ENCODE assay signal across 26 cellular contexts in the genomic region with DNA sequence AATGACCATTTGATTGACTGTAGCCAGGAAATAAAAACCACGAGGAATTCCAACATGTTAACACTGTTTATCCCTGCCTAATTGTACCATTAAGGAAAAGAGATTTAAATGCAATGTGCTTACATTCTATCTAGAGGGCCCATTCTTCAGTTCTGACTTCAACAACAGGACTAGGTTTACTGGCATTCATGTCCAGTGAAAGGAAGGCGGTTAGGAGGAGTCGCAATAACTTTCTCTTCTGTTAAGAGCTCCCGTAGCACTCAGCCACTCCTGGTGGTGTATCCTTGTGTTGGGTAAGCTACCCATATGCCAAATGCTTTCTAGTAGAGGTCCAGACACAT.
A peak's percentile ranks its signal among the peaks of the same experiment; 100 is the strongest.
DNase-seq lines count a peak whose midpoint lies in the region; ATAC-seq, FAIRE-seq and TF ChIP-seq lines count a peak whose summit lies in the region.
"Had no signal": no experiment of that assay in that cellular context is flagged by ENCODE, and none has a peak within 500 bp of the region (broad histone marks: within the 10 kb centered on the region; RNA-seq: fewer than 3 reads in every experiment).

No MANE protein-coding gene starts in this region.

- H3K27me3 ChIP-seq in GM12878 (replicated peaks in 1 of 2; ENCODE audit: control insufficient read depth in 2 of 2, insufficient read depth in 2 of 2, low read length in 1 of 2), result no peaks in the 10 kb centered on the region
- no peaks in the 10 kb centered on the region for H3K27me3 ChIP-seq in hepatocyte
- H3K27me3 ChIP-seq in tibial nerve, result no peaks in the 10 kb centered on the region
- no peaks in the 10 kb centered on the region for H3K27me3 ChIP-seq in tibial artery
- H3K27me3 ChIP-seq in Karpas-422 (ENCODE audit: low read length), result no peaks in the 10 kb centered on the region

- H3K9me3 ChIP-seq in GM12878 (replicated peaks; ENCODE audit: control insufficient read depth, insufficient read depth, low read length) (0 out of 3 replicates have a peak, but pooled peaks cover 1% of the 10 kb centered on the region), hepatocyte (ENCODE audit: low read depth) (no peaks in the 10 kb centered on the region), tibial nerve (peaks cover 0 to 9% (median 0%) of the 10 kb centered on the region in 4 donors), tibial artery (peaks cover 3 to 8% (median 7%) of the 10 kb centered on the region in 3 donors), Karpas-422 (ENCODE audit: low read length) (peaks cover 3% of the 10 kb centered on the region; the same call in 1 of the 2 replicates)
- H3K9me3 ChIP-seq: thoracic aorta had no signal

- TF ChIP-seq POLR2A in GM12878 (IDR thresholded peaks at IDR 0.05; ENCODE audit: low read depth, low read length), result no peak
- TF ChIP-seq POLR2A in tibial nerve (IDR thresholded peaks at IDR 0.05), result no peak

- no peaks in the 10 kb centered on the region for H3K4me1 ChIP-seq in GM12878 (ENCODE audit: control insufficient read depth, insufficient read depth, low read length)
- peaks cover 11% of the 10 kb centered on the region for H3K4me1 ChIP-seq in hepatocyte (ENCODE audit: insufficient read depth)
- peaks cover 0 to 30% (median 0%) of the 10 kb centered on the region in 4 donors for H3K4me1 ChIP-seq in tibial nerve
- H3K4me1 ChIP-seq in tibial artery, result peaks cover 0 to 15% (median 8%) of the 10 kb centered on the region in 4 donors
- H3K4me1 ChIP-seq in Karpas-422 (ENCODE audit: low read length), result no peaks in the 10 kb centered on the region

- no peak for TF ChIP-seq EP300 in GM12878 (IDR thresholded peaks at IDR 0.05; ENCODE audit: borderline replicate concordance in 1 of 2, control insufficient read depth in 1 of 2, low read depth in 2 of 2, low read length in 2 of 2)
- TF ChIP-seq EP300 in tibial nerve (IDR thresholded peaks at IDR 0.05), result no peak

- H3K36me3 ChIP-seq in GM12878 (ENCODE audit: control insufficient read depth in 2 of 2, insufficient read depth in 2 of 2, low read length in 1 of 2) (no peaks in the 10 kb centered on the region), hepatocyte (replicated peaks; ENCODE audit: insufficient read depth, low read depth) (no peaks in the 10 kb centered on the region), tibial nerve (no peaks in the 10 kb centered on the region), tibial artery (no peaks in the 10 kb centered on the region), Karpas-422 (ENCODE audit: insufficient read depth, low read length) (no peaks in the 10 kb centered on the region)
- H3K36me3 ChIP-seq: thoracic aorta had no signal

- SMC1A ChIA-PET in GM12878 (lab: Charles Lee; ENCODE audit: uncharacterized antibody, unreplicated experiment), result interaction anchor here (0.8 to 2.3 kb wide), 20 partner anchors 10 to 134 kb away, joined by 3 to 8 read pairs (median 4); no protein-coding TSS in a partner anchor

- H3K9me2 ChIP-seq in hepatocyte (replicated peaks; ENCODE audit: insufficient read depth), result no peaks in the 10 kb centered on the region
- H3K9me2 ChIP-seq in Karpas-422 (replicated peaks; ENCODE audit: insufficient read depth, low read length), result no peaks in the 10 kb centered on the region

- TF ChIP-seq RAD21 in GM12878 (IDR thresholded peaks at IDR 0.05; ENCODE audit: insufficient read depth, low read depth, low read length), result no peak

- H3K27ac ChIP-seq in GM12878 (ENCODE audit: control insufficient read depth, insufficient read depth) (no peak overlapping the region), hepatocyte (peak overlapping the region; percentile 44), tibial nerve (peak overlapping the region in 3 of 4 donors; percentile 8 to 75 (median 49)), tibial artery (no peak overlapping the region), Karpas-422 (ENCODE audit: low read length) (no peak overlapping the region)
- H3K27ac ChIP-seq: 22Rv1, thoracic aorta had no signal

- no peaks in the 10 kb centered on the region for H3K79me2 ChIP-seq in GM12878 (ENCODE audit: control insufficient read depth, insufficient read depth, low read length)
- H3K79me2 ChIP-seq in hepatocyte, result peaks cover 44% of the 10 kb centered on the region
- H3K79me2 ChIP-seq in Karpas-422 (ENCODE audit: low read length), result no peaks in the 10 kb centered on the region

- WGBS in GM12878 (ENCODE audit: insufficient coverage, insufficient replicate concordance, low lambda C conversion rate, missing lambda C conversion rate), result 8% methylated on average over 4 of the region's 4 CpGs
- 40% methylated on average over 4 of the region's 4 CpGs for WGBS in hepatocyte (ENCODE audit: low lambda C conversion rate, missing lambda C conversion rate)
- 45 to 56% methylated on average over 4 of the region's 4 CpGs for WGBS in tibial nerve, 2 donors

- in situ Hi-C loops in GM12878 (cut with MboI), result no loop called here

- no peak overlapping the region for H3K4me3 ChIP-seq in GM12878
- no peak overlapping the region for H3K4me3 ChIP-seq in hepatocyte
- no peak overlapping the region for H3K4me3 ChIP-seq in tibial nerve
- H3K4me3 ChIP-seq in tibial artery, result no peak overlapping the region
- H3K4me3 ChIP-seq in Karpas-422 (ENCODE audit: low read length), result no peak overlapping the region
- H3K4me3 ChIP-seq: thoracic aorta had no signal

- ATAC-seq in Right ventricle myocardium superior (ENCODE audit: poor library complexity) (peak; percentile 23), GM12878 (peak; percentile 34)
- ATAC-seq: activated CD8-positive, alpha-beta T cell treated with anti-CD3 and anti-CD28 coated beads for 36 hours; HCT116; naive thymus-derived CD8-positive, alpha-beta T cell had no signal

- H2AFZ ChIP-seq in GM12878 (ENCODE audit: control insufficient read depth, low read depth, low read length), result no peak overlapping the region
- no peak overlapping the region for H2AFZ ChIP-seq in hepatocyte
- H2AFZ ChIP-seq in Karpas-422 (ENCODE audit: low read length), result no peak overlapping the region

- no peak overlapping the region for H3K9ac ChIP-seq in GM12878 (ENCODE audit: control insufficient read depth, insufficient read depth, low read length)
- H3K9ac ChIP-seq in Karpas-422 (ENCODE audit: low read length), result no peak overlapping the region

- TF ChIP-seq CTCF in GM12878 (IDR thresholded peaks at IDR 0.05 in 2 of 3, conservative IDR thresholded peaks at IDR 0.05 in 1 of 3; ENCODE audit: control insufficient read depth in 2 of 3, extremely low read depth in 1 of 3, insufficient read depth in 1 of 3, low read depth in 3 of 3, low read length in 3 of 3) (no peak), hepatocyte (IDR thresholded peaks at IDR 0.05; ENCODE audit: poor library complexity) (no peak), tibial nerve (IDR thresholded peaks at IDR 0.05) (no peak), tibial artery (IDR thresholded peaks at IDR 0.05) (no peak)

- intact Hi-C loops in Right ventricle myocardium superior (cut with DNase I) (no loop called here), cardiac septum (cut with DNase I) (no loop called here), GM12878 (cut with micrococcal nuclease; ENCODE audit: unreplicated experiment) (no loop called here), tibial artery (cut with DNase I; ENCODE audit: low total_unique reads) (no loop called here)

- no peak for DNase-seq in Right ventricle myocardium superior
- no peak for DNase-seq in cardiac septum (ENCODE audit: low spot score)
- DNase-seq in GM12878 (ENCODE audit: low read depth, low spot score), result no peak
- DNase-seq in hepatocyte (ENCODE audit: low spot score), result no peak
- no peak for DNase-seq in tibial nerve (ENCODE audit: low spot score in 2 of 2)
- DNase-seq in tibial artery, result no peak
- no peak for DNase-seq in Karpas-422
- no peak for DNase-seq in activated naive CD4-positive, alpha-beta T cell treated with Interleukin-2 at 50 U/mL for 16 hours
- DNase-seq: activated B cell treated with CpG ODN at 0.5 μM for 24 hours; activated CD8-positive, alpha-beta T cell treated with anti-CD3 and anti-CD28 coated beads for 36 hours; activated naive CD4-positive, alpha-beta T cell; activated T-cell treated with anti-CD3 and anti-CD28 coated beads, Interleukin-2, amount 50 U/mL, for 24 hours; cerebellar nuclear complex; DMS53; effector memory CD4-positive, alpha-beta T cell; KG1; naive thymus-derived CD8-positive, alpha-beta T cell; NCI-H146; NCI-H2171; NCI-H69; stimulated activated naive CD4-positive, alpha-beta T cell; T-helper 9 cell had no signal

- no peak for FAIRE-seq in GM12878 (lab: Jason Lieb, UNC)
- FAIRE-seq: GM12891 had no signal

- H3K4me2 ChIP-seq in GM12878 (ENCODE audit: control insufficient read depth, insufficient read depth) (no peak overlapping the region), hepatocyte (peak overlapping the region; percentile 45), Karpas-422 (ENCODE audit: low read depth, low read length, poor library complexity, severe bottlenecking) (no peak overlapping the region)

- POLR2A ChIA-PET in GM12878 (lab: Charles Lee), result interaction anchor here (0.6 to 1.3 kb wide), 4 partner anchors 9 to 95 kb away, joined by 3 to 4 read pairs (median 4); no protein-coding TSS in a partner anchor

- BruUV-seq in GM12878 (replicated peaks; lab: Mats Ljungman, UMichigan), result no TSS peak

- RAD21 ChIA-PET in GM12878 (lab: Charles Lee; ENCODE audit: unreplicated experiment), result interaction anchor here (1.0 to 2.9 kb wide), 7 partner anchors 10 to 97 kb away, joined by 3 to 10 read pairs (median 4); no protein-coding TSS in a partner anchor

- CTCF ChIA-PET in GM12878 (lab: Yijun Ruan, JAX), result interaction anchor here (0.6 to 2.3 kb wide), 7 partner anchors 10 to 89 kb away, joined by 3 to 12 read pairs (median 5); no protein-coding TSS in a partner anchor

- H4K20me1 ChIP-seq in GM12878 (ENCODE audit: control insufficient read depth, insufficient read depth), result no peaks in the 10 kb centered on the region
- H4K20me1 ChIP-seq in hepatocyte (ENCODE audit: insufficient read depth, poor library complexity, severe bottlenecking), result no peaks in the 10 kb centered on the region
- H4K20me1 ChIP-seq in Karpas-422 (ENCODE audit: insufficient read depth, low read depth, low read length), result no peaks in the 10 kb centered on the region

TF ChIP-seq in GM12878, 131 proteins besides CTCF, POLR2A, EP300 and RAD21 (continues in another document):
- TF ChIP-seq BACH1 (IDR thresholded peaks at IDR 0.05; ENCODE audit: borderline replicate concordance), result no peak
- TF ChIP-seq HDGF (IDR thresholded peaks at IDR 0.05), result no peak
- TF ChIP-seq HDAC6 (IDR thresholded peaks at IDR 0.05; ENCODE audit: unreplicated experiment), result no peak
- TF ChIP-seq MLLT1 (IDR thresholded peaks at IDR 0.05), result no peak

Comparison
In these comparisons a context has a peak if more than half of its experiments do, and no peak if none do; other contexts are left out.
1. H3K27ac ChIP-seq: peak in hepatocyte (single experiment) and tibial nerve (3 of 4); none in GM12878 (single experiment), tibial artery (0 of 2) and Karpas-422 (single experiment).